Comparison of ENCODE assay signal across 8 cellular contexts in genomic region chr5:43007246-43007910, GRCh38.
A peak's percentile ranks its signal among the peaks of the same experiment; 100 is the strongest.
DNase-seq lines count a peak whose midpoint lies in the region; ATAC-seq and TF ChIP-seq lines count a peak whose summit lies in the region.

No MANE protein-coding gene starts in this region.

- ATAC-seq in GM18517 (IDR thresholded peaks at IDR 0.05; ENCODE audit: unreplicated experiment): peak; percentile 28
- ATAC-seq in HG03175 (IDR thresholded peaks at IDR 0.05; ENCODE audit: unreplicated experiment): peak; percentile 18

- peak overlapping the region; percentile 89 for H3K27ac ChIP-seq in layer of hippocampus (ENCODE audit: low read depth, low read length)

- DNase-seq in NCI-H345 treated with DMSO at 0.1 percent for 48 hours (lab: John Stamatoyannopoulos, UW; ENCODE audit: unreplicated experiment) (peak; percentile 78), cerebellar cortex (ENCODE audit: low spot score) (peak; percentile 38), HEK293T (ENCODE audit: extremely low spot score) (no peak)
- DNase-seq in activated CD4-positive, CD25-positive, alpha-beta regulatory T cell treated with anti-CD3 and anti-CD28 coated beads, Interleukin-2, amount 50 U/mL, for 16 hours (ENCODE audit: low read depth, low spot score): peak; percentile 40
- DNase-seq in stimulated activated CD4-positive, alpha-beta T cell treated with anti-CD3 and anti-CD28 coated beads, Interleukin-15, amount 100 ng/mL, for 24 hours: peak; percentile 82

- POLR2A ChIA-PET in HEK293T (lab: Yijun Ruan, JAX): interaction anchor here (0.8 to 4.6 kb wide), 12 partner anchors 8 to 114 kb away, joined by 3 to 41 read pairs (median 9); partner anchors contain the start of genes ANXA2R and ZNF131

- peaks cover 13% of the 10 kb centered on the region for H3K27me3 ChIP-seq in layer of hippocampus (ENCODE audit: control insufficient read depth, insufficient read depth, low read length)

- CTCF ChIA-PET in HEK293T (lab: Yijun Ruan, JAX): interaction anchor here (0.7 to 1.6 kb wide), 5 partner anchors 10 to 95 kb away, joined by 3 to 5 read pairs (median 3); no protein-coding TSS in a partner anchor

TF ChIP-seq in HEK293T, 16 proteins besides CTCF, POLR2A, EP300 and RAD21:
- TF ChIP-seq PKNOX1 (IDR thresholded peaks at IDR 0.05): no peak
- no peak for TF ChIP-seq NFRKB (IDR thresholded peaks at IDR 0.05)
- TF ChIP-seq ZNF384 (IDR thresholded peaks at IDR 0.05): no peak
- TF ChIP-seq HDGF (IDR thresholded peaks at IDR 0.05; ENCODE audit: borderline replicate concordance): no peak
- no peak for TF ChIP-seq ARNT (IDR thresholded peaks at IDR 0.05)
